In the genomic region with DNA sequence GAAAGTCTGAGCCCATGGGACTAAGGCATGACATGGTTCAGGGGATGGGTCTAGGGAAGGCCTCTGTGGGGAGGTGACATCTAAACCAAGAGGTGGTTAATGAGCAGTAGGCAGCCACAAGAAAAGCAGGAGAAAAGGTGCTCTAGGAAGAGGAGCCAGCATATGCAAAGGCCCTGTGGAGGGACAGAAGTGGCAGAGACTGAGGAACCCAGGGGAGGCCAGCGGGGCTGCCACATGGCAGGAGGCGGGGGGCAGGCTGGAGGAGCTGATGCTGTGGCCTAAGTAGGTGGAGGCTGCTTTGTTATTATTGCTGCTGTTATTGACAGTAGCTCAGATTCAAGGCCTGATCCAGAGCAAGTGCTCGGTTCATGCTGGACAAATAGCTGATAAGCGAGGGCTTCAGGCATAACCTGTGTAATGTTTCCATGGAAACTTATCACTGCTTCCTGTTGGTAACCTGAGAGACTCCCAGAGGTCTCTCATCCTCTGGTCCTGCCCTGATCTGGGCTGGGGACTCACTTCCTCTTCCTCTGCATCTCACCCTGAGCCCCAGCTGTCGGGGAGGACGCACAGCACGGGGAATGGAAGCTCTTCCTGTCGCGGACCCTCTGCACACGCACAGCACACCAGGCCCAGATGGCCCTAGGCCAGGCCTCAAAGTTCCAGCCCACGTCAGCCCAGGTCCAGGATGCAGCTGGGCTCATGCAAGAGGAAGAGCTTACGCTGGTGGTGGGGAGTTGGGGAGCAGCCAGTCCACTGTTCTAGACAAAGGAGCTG, we compare ENCODE assay signal across 9 cellular contexts.
DNase-seq lines count a peak whose midpoint lies in the region; ATAC-seq and TF ChIP-seq lines count a peak whose summit lies in the region.
"Had no signal": no experiment of that assay in that cellular context is flagged by ENCODE, and none has a peak within 500 bp of the region (broad histone marks: within the 10 kb centered on the region; RNA-seq: fewer than 3 reads in every experiment).

No MANE protein-coding gene starts in this region.

- POLR2A ChIA-PET in activated B cell treated with CpG ODN at 0.5 μM for 24 hours (lab: Charles Lee) = interaction anchor here (0.8 to 2.4 kb wide), 14 partner anchors 9 to 416 kb away, joined by 3 to 15 read pairs (median 5); a partner anchor contains a TSS

- peak overlapping the region; percentile 44 for H3K27ac Mint-ChIP-seq in activated naive CD4-positive, alpha-beta T cell treated with anti-CD3 and anti-CD28 coated beads for 36 hours
- H3K27ac Mint-ChIP-seq in IgD-negative memory B cell (peak overlapping the region; percentile 86 to 97 (median 89)), activated B cell treated with CpG ODN at 0.5 μM for 24 hours (peak overlapping the region; percentile 93)

- CTCF ChIA-PET in activated naive CD4-positive, alpha-beta T cell treated with anti-CD3 and anti-CD28 coated beads for 36 hours (lab: Charles Lee) = interaction anchor here (0.7 to 3.3 kb wide), 3 partner anchors 75 to 89 kb away, joined by 3 to 14 read pairs (median 5); no protein-coding TSS in a partner anchor
- CTCF ChIA-PET in activated B cell treated with CpG ODN at 0.5 μM for 24 hours (lab: Charles Lee) = interaction anchor here (0.7 to 1.9 kb wide), 4 partner anchors 47 to 90 kb away, joined by 3 to 10 read pairs (median 4); no protein-coding TSS in a partner anchor

- peak overlapping the region; percentile 26 for H3K27ac ChIP-seq in lower lobe of right lung

- intact Hi-C loops in activated naive CD4-positive, alpha-beta T cell treated with anti-CD3 and anti-CD28 coated beads for 36 hours (cut with micrococcal nuclease) = no loop called here
- intact Hi-C loops in activated B cell treated with CpG ODN at 0.5 μM for 24 hours (cut with micrococcal nuclease) = loop anchor here (5.0 to 10.0 kb wide), 2 partner anchors 44 to 779 kb away; a partner anchor contains a TSS
- intact Hi-C loops in lower lobe of right lung (cut with DNase I) = no loop called here

- no peaks in the 10 kb centered on the region for H3K27me3 Mint-ChIP-seq in activated naive CD4-positive, alpha-beta T cell treated with anti-CD3 and anti-CD28 coated beads for 36 hours (ENCODE audit: low read depth)
- H3K27me3 Mint-ChIP-seq in IgD-negative memory B cell (no peaks in the 10 kb centered on the region), activated B cell treated with CpG ODN at 0.5 μM for 24 hours (no peaks in the 10 kb centered on the region)

- H3K9me3 ChIP-seq in lower lobe of right lung = no peaks in the 10 kb centered on the region
- H3K9me3 ChIP-seq: tibial nerve had no signal

- peaks cover 13% of the 10 kb centered on the region for H3K4me1 Mint-ChIP-seq in activated naive CD4-positive, alpha-beta T cell treated with anti-CD3 and anti-CD28 coated beads for 36 hours (ENCODE audit: low read depth)
- peaks cover 30 to 36% (median 34%) of the 10 kb centered on the region in 3 donors for H3K4me1 Mint-ChIP-seq in IgD-negative memory B cell
- H3K4me1 Mint-ChIP-seq in activated B cell treated with CpG ODN at 0.5 μM for 24 hours = peaks cover 65% of the 10 kb centered on the region

- H3K4me3 ChIP-seq in lower lobe of right lung = no peak overlapping the region
- H3K4me3 ChIP-seq: tibial nerve had no signal

- H3K4me1 ChIP-seq in lower lobe of right lung = peaks cover 20% of the 10 kb centered on the region

- no peaks in the 10 kb centered on the region for H3K27me3 ChIP-seq in lower lobe of right lung (ENCODE audit: low read depth)
- H3K27me3 ChIP-seq: tibial nerve had no signal

- no peaks in the 10 kb centered on the region for H3K36me3 Mint-ChIP-seq in activated naive CD4-positive, alpha-beta T cell treated with anti-CD3 and anti-CD28 coated beads for 36 hours (ENCODE audit: low read depth)
- no peaks in the 10 kb centered on the region for H3K36me3 Mint-ChIP-seq in IgD-negative memory B cell
- H3K36me3 Mint-ChIP-seq in activated B cell treated with CpG ODN at 0.5 μM for 24 hours (ENCODE audit: low read depth) = no peaks in the 10 kb centered on the region

- no peaks in the 10 kb centered on the region for H3K36me3 ChIP-seq in lower lobe of right lung
- H3K36me3 ChIP-seq: tibial nerve had no signal

- no peak overlapping the region for H3K4me3 Mint-ChIP-seq in activated naive CD4-positive, alpha-beta T cell treated with anti-CD3 and anti-CD28 coated beads for 36 hours
- peak overlapping the region; percentile 38 to 84 (median 62) for H3K4me3 Mint-ChIP-seq in IgD-negative memory B cell
- H3K4me3 Mint-ChIP-seq in activated B cell treated with CpG ODN at 0.5 μM for 24 hours = peak overlapping the region; percentile 54

- peak; percentile 37 for DNase-seq in activated naive CD4-positive, alpha-beta T cell treated with anti-CD3 and anti-CD28 coated beads for 36 hours
- DNase-seq in activated naive CD4-positive, alpha-beta T cell (lab: John Stamatoyannopoulos, UW) = no peak
- DNase-seq in activated B cell treated with CpG ODN at 0.5 μM for 24 hours = peak; percentile 48
- no peak for DNase-seq in lower lobe of right lung
- DNase-seq in SIG-M5 (lab: John Stamatoyannopoulos, UW) = no peak

- TF ChIP-seq CTCF in activated B cell treated with CpG ODN at 0.5 μM for 24 hours (IDR thresholded peaks at IDR 0.05) (no peak), lower lobe of right lung (IDR thresholded peaks at IDR 0.05) (no peak)

- ATAC-seq in activated B cell treated with CpG ODN at 0.5 μM for 24 hours (ENCODE audit: low read depth) (peak; percentile 46), lower lobe of right lung (peak; percentile 50 to 58), HG02642 (IDR thresholded peaks at IDR 0.05; ENCODE audit: poor library complexity, unreplicated experiment) (no peak), HG03442 (IDR thresholded peaks at IDR 0.05; ENCODE audit: unreplicated experiment) (no peak)

- H3K9me3 Mint-ChIP-seq in activated naive CD4-positive, alpha-beta T cell treated with anti-CD3 and anti-CD28 coated beads for 36 hours = no peaks in the 10 kb centered on the region
- H3K9me3 Mint-ChIP-seq in IgD-negative memory B cell (no peaks in the 10 kb centered on the region), activated B cell treated with CpG ODN at 0.5 μM for 24 hours (no peaks in the 10 kb centered on the region)

Comparison
In these comparisons a context has a peak if more than half of its experiments do, and no peak if none do; other contexts are left out.
1. DNase-seq: peak in activated naive CD4-positive, alpha-beta T cell treated with anti-CD3 and anti-CD28 coated beads for 36 hours (single experiment) and activated B cell treated with CpG ODN at 0.5 μM for 24 hours (single experiment); none in activated naive CD4-positive, alpha-beta T cell (0 of 4), lower lobe of right lung (single experiment) and SIG-M5 (single experiment).
2. ATAC-seq: peak in activated B cell treated with CpG ODN at 0.5 μM for 24 hours (single experiment) and lower lobe of right lung (2 of 2); none in HG02642 (single experiment) and HG03442 (single experiment).
3. Peak in every context shown above with its lines, with median percentiles within 50 percentile points of each other: H3K27ac Mint-ChIP-seq.